ENCODE assay signal across 15 cellular contexts in genomic region chr1:54571326-54571725, GRCh38. TPM values are rescaled to one million over a fixed set of nuclear protein-coding genes. Genes with fewer than 3 reads are reported as not detected.
DNase-seq lines count a peak whose midpoint lies in the region; ATAC-seq and TF ChIP-seq lines count a peak whose summit lies in the region.
"Had no signal": no experiment of that assay in that cellular context is flagged by ENCODE, and none has a peak within 500 bp of the region (broad histone marks: within the 10 kb centered on the region; RNA-seq: fewer than 3 reads in every experiment).

No MANE protein-coding gene starts in this region.

- no peak overlapping the region for H3K4me3 ChIP-seq in HUES48 (ENCODE audit: low read depth, low read length)
- no peak overlapping the region for H3K4me3 ChIP-seq in neutrophil (ENCODE audit: low read depth in 1 of 2, low read length in 1 of 2)
- H3K4me3 ChIP-seq in PC-9, result no peak overlapping the region
- H3K4me3 ChIP-seq: testis had no signal

- H3K4me1 ChIP-seq in HUES48 (ENCODE audit: control insufficient read depth, insufficient read depth, low read length) (peaks cover 33% of the 10 kb centered on the region), neutrophil (ENCODE audit: control insufficient read depth in 1 of 2, insufficient read depth in 1 of 2, low read depth in 1 of 2, low read length in 1 of 2) (peaks cover 29 to 30% of the 10 kb centered on the region in 2 experiments), PC-9 (replicated peaks; ENCODE audit: insufficient read depth) (peaks cover 8% of the 10 kb centered on the region)

- H3K27me3 ChIP-seq in HUES48 (ENCODE audit: control insufficient read depth, insufficient read depth, low read length) (no peaks in the 10 kb centered on the region), neutrophil (no peaks in the 10 kb centered on the region), PC-9 (ENCODE audit: insufficient read depth, low read depth) (no peaks in the 10 kb centered on the region)
- H3K27me3 ChIP-seq: testis had no signal

- H3K9me3 ChIP-seq in HUES48 (ENCODE audit: control insufficient read depth, insufficient read depth, low read length), result no peaks in the 10 kb centered on the region
- no peaks in the 10 kb centered on the region for H3K9me3 ChIP-seq in neutrophil
- no peaks in the 10 kb centered on the region for H3K9me3 ChIP-seq in PC-9 (ENCODE audit: insufficient read depth, low read depth)
- H3K9me3 ChIP-seq: testis had no signal

- H3K36me3 ChIP-seq in HUES48 (ENCODE audit: control insufficient read depth, insufficient read depth, low read length) (no peaks in the 10 kb centered on the region), neutrophil (no peaks in the 10 kb centered on the region), PC-9 (ENCODE audit: low read depth) (no peaks in the 10 kb centered on the region)

- no peak overlapping the region for H2AFZ ChIP-seq in PC-9

- no peaks in the 10 kb centered on the region for H4K20me1 ChIP-seq in PC-9 (ENCODE audit: insufficient read depth)

- no peaks in the 10 kb centered on the region for H3K9me2 ChIP-seq in PC-9 (ENCODE audit: insufficient read depth)

- H3K9ac ChIP-seq in HUES48 (ENCODE audit: low read depth, low read length), result no peak overlapping the region

- no peak overlapping the region for H3K4me2 ChIP-seq in PC-9

- no peak for ATAC-seq in HG03108 (IDR thresholded peaks at IDR 0.05; ENCODE audit: unreplicated experiment)
- ATAC-seq: natural killer cell treated with Interleukin-12 subunit alpha and Interleukin-12 subunit beta and Interleukin-15 and Interleukin-18, amount 100 ng/mL, for 72 hours had no signal

- POLR2A ChIA-PET in PC-9 (lab: Charles Lee; ENCODE audit: unreplicated experiment), result interaction anchor here (0.6 kb wide), 1 partner anchor 11 kb away, joined by 3 read pairs; no protein-coding TSS in a partner anchor

- CTCF ChIA-PET in PC-9 (lab: Charles Lee), result no interaction called here

- H3K27ac ChIP-seq in HUES48 (ENCODE audit: low read depth, low read length) (peak overlapping the region; percentile 52), epithelial cell of prostate (peak overlapping the region; percentile 33), neutrophil (peak overlapping the region; percentile 42), PC-9 (no peak overlapping the region)
- H3K27ac ChIP-seq: testis had no signal

- TF ChIP-seq CTCF in neutrophil (IDR thresholded peaks at IDR 0.05), result no peak
- TF ChIP-seq CTCF in PC-9 (conservative IDR thresholded peaks at IDR 0.05), result no peak

- H3F3A ChIP-seq in PC-9 (ENCODE audit: insufficient read depth, low read depth), result 0 out of 2 replicates have a peak, but pooled peaks cover 10% of the 10 kb centered on the region

- intact Hi-C loops in PC-9 (cut with micrococcal nuclease; ENCODE audit: unreplicated experiment), result no loop called here

- DNase-seq in NCI-H510A (lab: John Stamatoyannopoulos, UW) (peak; percentile 16), epithelial cell of prostate (ENCODE audit: low read depth, low spot score) (no peak), AG08395 (ENCODE audit: low spot score) (no peak), PC-9 (no peak)
- DNase-seq: activated CD4-positive, alpha-beta memory T cell treated with anti-CD3 and anti-CD28 coated beads, Interleukin-2, amount 10 ng/mL, durations not matched to agents 7 days and 5 days; activated naive CD4-positive, alpha-beta T cell; NCI-H2081; small intestine; testis had no signal

- H3K79me2 ChIP-seq in PC-9 (ENCODE audit: low read depth), result no peaks in the 10 kb centered on the region

- BruUV-seq in PC-9 (replicated peaks; lab: Mats Ljungman, UMichigan), result no TSS peak

RNA-seq across cellular contexts. Expression of gene ACOT11, which starts 23.3 kb away (rescaled TPM):
- total RNA-seq in PC-9 (2021), result 24.9 and 25.7 TPM in 2 replicates

RNA-seq across cellular contexts. Expression of gene FAM151A, which starts 52.0 kb away (rescaled TPM):
- total RNA-seq in PC-9 (2021), result not detected in 2 replicates
- total RNA-seq: activated CD4-positive, alpha-beta memory T cell treated with anti-CD3 and anti-CD28 coated beads, Interleukin-2, amount 10 ng/mL, durations not matched to agents 7 days and 5 days; natural killer cell treated with Interleukin-12 subunit alpha and Interleukin-12 subunit beta and Interleukin-15 and Interleukin-18, amount 100 ng/mL, for 72 hours; PC-3; T-helper 2 cell treated with Interferon-gamma antibody and Interleukin-4, amounts not matched to agents 100 ng/mL and 5 ng/mL, for 36 hours had no signal
